1 cellular context compared by ENCODE assay signal in genomic region chr1:87754036-87754603, GRCh38.
A peak's percentile ranks its signal among the peaks of the same experiment; 100 is the strongest.
TF ChIP-seq lines count a peak whose summit lies in the region.

No MANE protein-coding gene starts in this region.

TF ChIP-seq in K562, 482 proteins besides CTCF, POLR2A, EP300 and RAD21 (continued from another document):
- TF ChIP-seq, protein P1, sequence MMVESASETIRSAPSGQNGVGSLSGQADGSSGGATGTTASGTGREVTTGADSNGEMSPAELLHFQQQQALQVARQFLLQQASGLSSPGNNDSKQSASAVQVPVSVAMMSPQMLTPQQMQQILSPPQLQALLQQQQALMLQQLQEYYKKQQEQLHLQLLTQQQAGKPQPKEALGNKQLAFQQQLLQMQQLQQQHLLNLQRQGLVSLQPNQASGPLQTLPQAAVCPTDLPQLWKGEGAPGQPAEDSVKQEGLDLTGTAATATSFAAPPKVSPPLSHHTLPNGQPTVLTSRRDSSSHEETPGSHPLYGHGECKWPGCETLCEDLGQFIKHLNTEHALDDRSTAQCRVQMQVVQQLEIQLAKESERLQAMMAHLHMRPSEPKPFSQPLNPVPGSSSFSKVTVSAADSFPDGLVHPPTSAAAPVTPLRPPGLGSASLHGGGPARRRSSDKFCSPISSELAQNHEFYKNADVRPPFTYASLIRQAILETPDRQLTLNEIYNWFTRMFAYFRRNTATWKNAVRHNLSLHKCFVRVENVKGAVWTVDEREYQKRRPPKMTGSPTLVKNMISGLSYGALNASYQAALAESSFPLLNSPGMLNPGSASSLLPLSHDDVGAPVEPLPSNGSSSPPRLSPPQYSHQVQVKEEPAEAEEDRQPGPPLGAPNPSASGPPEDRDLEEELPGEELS (CRISPR knock-in tag; IDR thresholded peaks at IDR 0.05; ENCODE audit: borderline replicate concordance), result no peak
- TF ChIP-seq STAT5A (IDR thresholded peaks at IDR 0.05; ENCODE audit: borderline replicate concordance, low read length), result peak; percentile 60
- no peak for TF ChIP-seq TFAM (CRISPR knock-in tag; conservative IDR thresholded peaks at IDR 0.05)
- TF ChIP-seq GATA2 (CRISPR knock-in tag; IDR thresholded peaks at IDR 0.05), result 0 out of 2 replicates have a peak, but pooled peaks have one; percentile 21
- peak; percentile 48; the same call in 1 of the 2 replicates for TF ChIP-seq TCF3 (CRISPR knock-in tag; IDR thresholded peaks at IDR 0.05)
- 0 out of 2 replicates have a peak, but pooled peaks have one; percentile 40 for TF ChIP-seq DPF2 (IDR thresholded peaks at IDR 0.05)
- TF ChIP-seq ELF2 (CRISPR knock-in tag; IDR thresholded peaks at IDR 0.05), result no peak
- TF ChIP-seq ZBTB17 (CRISPR knock-in tag; IDR thresholded peaks at IDR 0.05), result 0 out of 2 replicates have a peak, but pooled peaks have one; percentile 29
- TF ChIP-seq FOXA3 (CRISPR knock-in tag; conservative IDR thresholded peaks at IDR 0.05 in 1 of 2, IDR thresholded peaks at IDR 0.05 in 1 of 2), result peak in 1 of 2 experiments; percentile 27; a peak in 1 of 4 replicates
- no peak for TF ChIP-seq SRSF9 (IDR thresholded peaks at IDR 0.05; ENCODE audit: borderline replicate concordance, low read depth, low read length)
- no peak for TF ChIP-seq BCLAF1 (IDR thresholded peaks at IDR 0.05; ENCODE audit: borderline replicate concordance in 1 of 2, control insufficient read depth in 1 of 2, low read depth in 2 of 2, low read length in 1 of 2)
- no peak for TF ChIP-seq GTF2E2 (tag; IDR thresholded peaks at IDR 0.05)
- TF ChIP-seq FOSL1 (tag; conservative IDR thresholded peaks at IDR 0.05), result peak; percentile 60; the same call in 1 of the 2 replicates
- no peak for TF ChIP-seq HDAC2 (IDR thresholded peaks at IDR 0.05)
- TF ChIP-seq SMARCE1 (IDR thresholded peaks at IDR 0.05), result peak; percentile 25; the same call in 1 of the 2 replicates
- TF ChIP-seq MEIS2 (IDR thresholded peaks at IDR 0.05; ENCODE audit: partially characterized antibody), result peak; percentile 83
- TF ChIP-seq DMBX1 (CRISPR knock-in tag; IDR thresholded peaks at IDR 0.05; ENCODE audit: borderline replicate concordance), result peak; percentile 42; the same call in 1 of the 2 replicates
- TF ChIP-seq, protein P2, sequence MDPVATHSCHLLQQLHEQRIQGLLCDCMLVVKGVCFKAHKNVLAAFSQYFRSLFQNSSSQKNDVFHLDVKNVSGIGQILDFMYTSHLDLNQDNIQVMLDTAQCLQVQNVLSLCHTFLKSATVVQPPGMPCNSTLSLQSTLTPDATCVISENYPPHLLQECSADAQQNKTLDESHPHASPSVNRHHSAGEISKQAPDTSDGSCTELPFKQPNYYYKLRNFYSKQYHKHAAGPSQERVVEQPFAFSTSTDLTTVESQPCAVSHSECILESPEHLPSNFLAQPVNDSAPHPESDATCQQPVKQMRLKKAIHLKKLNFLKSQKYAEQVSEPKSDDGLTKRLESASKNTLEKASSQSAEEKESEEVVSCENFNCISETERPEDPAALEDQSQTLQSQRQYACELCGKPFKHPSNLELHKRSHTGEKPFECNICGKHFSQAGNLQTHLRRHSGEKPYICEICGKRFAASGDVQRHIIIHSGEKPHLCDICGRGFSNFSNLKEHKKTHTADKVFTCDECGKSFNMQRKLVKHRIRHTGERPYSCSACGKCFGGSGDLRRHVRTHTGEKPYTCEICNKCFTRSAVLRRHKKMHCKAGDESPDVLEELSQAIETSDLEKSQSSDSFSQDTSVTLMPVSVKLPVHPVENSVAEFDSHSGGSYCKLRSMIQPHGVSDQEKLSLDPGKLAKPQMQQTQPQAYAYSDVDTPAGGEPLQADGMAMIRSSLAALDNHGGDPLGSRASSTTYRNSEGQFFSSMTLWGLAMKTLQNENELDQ (CRISPR knock-in tag; IDR thresholded peaks at IDR 0.05; ENCODE audit: borderline replicate concordance), result no peak
- no peak for TF ChIP-seq HMGN3 (IDR thresholded peaks at IDR 0.05; ENCODE audit: borderline replicate concordance, extremely low read depth, insufficient read length, low read depth, low read length)
- TF ChIP-seq TEAD4 (IDR thresholded peaks at IDR 0.05; ENCODE audit: low read length), result peak; percentile 51; the same call in 1 of the 2 replicates
- TF ChIP-seq TEAD4 (CRISPR knock-in tag; IDR thresholded peaks at IDR 0.05; ENCODE audit: borderline replicate concordance), result no peak
- peak; percentile 46 for TF ChIP-seq CBFA2T2 (conservative IDR thresholded peaks at IDR 0.05)
- peak; percentile 67 for TF ChIP-seq TAL1 (IDR thresholded peaks at IDR 0.05)
- TF ChIP-seq ZC3H4 (CRISPR knock-in tag; IDR thresholded peaks at IDR 0.05; ENCODE audit: borderline replicate concordance), result no peak
- 0 out of 2 replicates have a peak, but pooled peaks have one; percentile 17 for TF ChIP-seq HSF4 (CRISPR knock-in tag; IDR thresholded peaks at IDR 0.05; ENCODE audit: borderline replicate concordance)
- TF ChIP-seq RBFOX2 (IDR thresholded peaks at IDR 0.05; ENCODE audit: low read depth, low read length), result no peak
- TF ChIP-seq, protein P3, sequence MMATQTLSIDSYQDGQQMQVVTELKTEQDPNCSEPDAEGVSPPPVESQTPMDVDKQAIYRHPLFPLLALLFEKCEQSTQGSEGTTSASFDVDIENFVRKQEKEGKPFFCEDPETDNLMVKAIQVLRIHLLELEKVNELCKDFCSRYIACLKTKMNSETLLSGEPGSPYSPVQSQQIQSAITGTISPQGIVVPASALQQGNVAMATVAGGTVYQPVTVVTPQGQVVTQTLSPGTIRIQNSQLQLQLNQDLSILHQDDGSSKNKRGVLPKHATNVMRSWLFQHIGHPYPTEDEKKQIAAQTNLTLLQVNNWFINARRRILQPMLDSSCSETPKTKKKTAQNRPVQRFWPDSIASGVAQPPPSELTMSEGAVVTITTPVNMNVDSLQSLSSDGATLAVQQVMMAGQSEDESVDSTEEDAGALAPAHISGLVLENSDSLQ (IDR thresholded peaks at IDR 0.05), result peak; percentile 66
- TF ChIP-seq, protein P4, sequence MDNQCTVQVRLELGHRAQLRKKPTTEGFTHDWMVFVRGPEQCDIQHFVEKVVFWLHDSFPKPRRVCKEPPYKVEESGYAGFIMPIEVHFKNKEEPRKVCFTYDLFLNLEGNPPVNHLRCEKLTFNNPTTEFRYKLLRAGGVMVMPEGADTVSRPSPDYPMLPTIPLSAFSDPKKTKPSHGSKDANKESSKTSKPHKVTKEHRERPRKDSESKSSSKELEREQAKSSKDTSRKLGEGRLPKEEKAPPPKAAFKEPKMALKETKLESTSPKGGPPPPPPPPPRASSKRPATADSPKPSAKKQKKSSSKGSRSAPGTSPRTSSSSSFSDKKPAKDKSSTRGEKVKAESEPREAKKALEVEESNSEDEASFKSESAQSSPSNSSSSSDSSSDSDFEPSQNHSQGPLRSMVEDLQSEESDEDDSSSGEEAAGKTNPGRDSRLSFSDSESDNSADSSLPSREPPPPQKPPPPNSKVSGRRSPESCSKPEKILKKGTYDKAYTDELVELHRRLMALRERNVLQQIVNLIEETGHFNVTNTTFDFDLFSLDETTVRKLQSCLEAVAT (IDR thresholded peaks at IDR 0.05), result no peak
- no peak for TF ChIP-seq ZBTB8A (IDR thresholded peaks at IDR 0.05; ENCODE audit: partially characterized antibody)
- TF ChIP-seq TGIF2 (CRISPR knock-in tag; IDR thresholded peaks at IDR 0.05), result no peak
- TF ChIP-seq SRSF1 (IDR thresholded peaks at IDR 0.05; ENCODE audit: low read depth, low read length), result no peak
- no peak for TF ChIP-seq ZNF232 (CRISPR knock-in tag; IDR thresholded peaks at IDR 0.05)
- TF ChIP-seq ARID1B (IDR thresholded peaks at IDR 0.05), result peak; percentile 79
- no peak for TF ChIP-seq POLR2G (IDR thresholded peaks at IDR 0.05; ENCODE audit: low read depth, low read length)
- no peak for TF ChIP-seq HDGF (IDR thresholded peaks at IDR 0.05)
- TF ChIP-seq RHOXF2B (CRISPR knock-in tag; conservative IDR thresholded peaks at IDR 0.05), result no peak
- peak; percentile 78 for TF ChIP-seq CBFA2T3 (IDR thresholded peaks at IDR 0.05)
- TF ChIP-seq ADNP (tag; IDR thresholded peaks at IDR 0.05), result peak; percentile 26; the same call in 1 of the 2 replicates
- TF ChIP-seq SMARCA4 (IDR thresholded peaks at IDR 0.05), result peak; percentile 49
- peak; percentile 44; the same call in 1 of the 2 replicates for TF ChIP-seq NCOR1 (IDR thresholded peaks at IDR 0.05)
